ENCODE assay signal across 8 cellular contexts in the genomic region with DNA sequence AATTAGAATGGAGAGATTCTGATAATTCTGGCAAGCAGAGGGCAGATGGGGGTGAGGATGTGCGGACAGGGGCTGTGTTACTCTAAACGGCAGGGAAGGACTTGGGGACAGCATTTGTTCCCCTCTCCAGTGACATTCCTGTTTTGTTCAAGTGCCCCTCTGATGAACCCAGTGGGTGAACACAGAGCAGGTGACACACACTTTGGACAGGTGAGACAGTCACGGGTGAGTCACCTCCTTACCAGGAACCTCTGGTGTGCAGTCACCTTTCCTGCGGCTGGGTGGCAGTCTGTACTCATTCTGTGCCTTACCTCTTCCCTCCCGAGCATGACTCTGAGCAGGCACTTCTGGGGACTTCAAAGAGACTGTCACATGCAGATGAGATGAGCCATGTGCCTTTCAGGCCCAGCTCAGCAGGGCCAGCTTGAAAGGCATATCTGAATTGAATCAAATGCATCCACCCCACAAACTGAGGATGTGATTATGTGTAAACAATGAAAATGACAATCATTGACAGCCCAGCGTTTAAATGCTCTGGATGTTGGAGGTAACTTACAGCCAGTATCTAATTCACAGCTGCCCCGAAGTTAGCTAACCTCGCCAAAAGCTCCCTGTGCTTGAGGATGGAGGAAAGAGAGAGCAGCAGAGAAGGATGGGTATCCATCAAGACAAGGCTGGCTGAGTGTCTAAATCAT.
DNase-seq lines count a peak whose midpoint lies in the region; ATAC-seq and TF ChIP-seq lines count a peak whose summit lies in the region.
"Not testable (repeated sequence)": the region's sequence is repeated elsewhere in the genome, so short reads cannot be mapped to it uniquely, and the experiment has no call there.

No MANE protein-coding gene starts in this region.

- ATAC-seq in GM19372 (IDR thresholded peaks at IDR 0.05; ENCODE audit: low read depth, unreplicated experiment) (peak; percentile 81), HG02610 (IDR thresholded peaks at IDR 0.05; ENCODE audit: unreplicated experiment) (peak; percentile 81), HG03175 (IDR thresholded peaks at IDR 0.05; ENCODE audit: unreplicated experiment) (peak; percentile 72), heart left ventricle (peak; percentile 41 to 79 (median 72))
- ATAC-seq in activated T-cell treated with anti-CD3 and anti-CD28 coated beads, Interleukin-2, amount 50 U/mL, for 72 hours (replicated peaks in 1 of 2), result peak; percentile 82 to 84

- TF ChIP-seq POLR2A in heart left ventricle (IDR thresholded peaks at IDR 0.05); prostate gland (IDR thresholded peaks at IDR 0.05): not testable (repeated sequence)

- not testable (repeated sequence) for H3K27ac Mint-ChIP-seq in Calu3 (ENCODE audit: unreplicated experiment); activated T-cell treated with anti-CD3 and anti-CD28 coated beads, Interleukin-2, amount 50 U/mL, for 72 hours

- not testable (repeated sequence) for H3K4me3 Mint-ChIP-seq in Calu3 (ENCODE audit: low read depth, unreplicated experiment); activated T-cell treated with anti-CD3 and anti-CD28 coated beads, Interleukin-2, amount 50 U/mL, for 72 hours

- not testable (repeated sequence) for H3K27me3 Mint-ChIP-seq in Calu3 (ENCODE audit: unreplicated experiment); activated T-cell treated with anti-CD3 and anti-CD28 coated beads, Interleukin-2, amount 50 U/mL, for 72 hours (ENCODE audit: low read depth)

- intact Hi-C loops in Calu3 (cut with micrococcal nuclease; ENCODE audit: unreplicated experiment), result loop anchor here (10.0 kb wide), 1 partner anchor 182 kb away; no protein-coding TSS in a partner anchor
- intact Hi-C loops in heart left ventricle (cut with DNase I); prostate gland (cut with DNase I): not testable (repeated sequence)

- CTCF ChIA-PET in Calu3 (lab: Charles Lee), result not testable (repeated sequence)

- whole genome bisulfite sequencing in heart left ventricle, 4 donors, result 83 to 94% (median 91%) methylated on average over 5 of the region's 8 CpGs
- 72% methylated on average over 5 of the region's 8 CpGs for WGBS in prostate gland

- BruUV-seq in Calu3 (replicated peaks; lab: Mats Ljungman, UMichigan), result not testable (repeated sequence)

- not testable (repeated sequence) for H3K36me3 ChIP-seq in heart left ventricle, prostate gland

- not testable (repeated sequence) for H3K9me3 Mint-ChIP-seq in Calu3 (ENCODE audit: low read depth, unreplicated experiment); activated T-cell treated with anti-CD3 and anti-CD28 coated beads, Interleukin-2, amount 50 U/mL, for 72 hours

- H3K36me3 Mint-ChIP-seq in Calu3 (ENCODE audit: insufficient read depth, unreplicated experiment), result peaks cover 42% of the 10 kb centered on the region
- not testable (repeated sequence) for H3K36me3 Mint-ChIP-seq in activated T-cell treated with anti-CD3 and anti-CD28 coated beads, Interleukin-2, amount 50 U/mL, for 72 hours (ENCODE audit: insufficient read depth in 2 of 2)

- H3K4me1 Mint-ChIP-seq in Calu3 (ENCODE audit: low read depth, unreplicated experiment), result not testable (repeated sequence)
- H3K4me1 Mint-ChIP-seq in activated T-cell treated with anti-CD3 and anti-CD28 coated beads, Interleukin-2, amount 50 U/mL, for 72 hours (ENCODE audit: low read depth), result peaks cover 31% of the 10 kb centered on the region

- not testable (repeated sequence) for H3K9me3 ChIP-seq in heart left ventricle, prostate gland

- TF ChIP-seq CTCF in Calu3 (IDR thresholded peaks at IDR 0.05; ENCODE audit: unreplicated experiment); heart left ventricle (IDR thresholded peaks at IDR 0.05); prostate gland (IDR thresholded peaks at IDR 0.05): not testable (repeated sequence)

- not testable (repeated sequence) for H3K27me3 ChIP-seq in heart left ventricle; prostate gland (replicated peaks; ENCODE audit: insufficient read depth)

- H3K4me3 ChIP-seq in heart left ventricle, prostate gland: not testable (repeated sequence)

- H3K27ac ChIP-seq in heart left ventricle, prostate gland: not testable (repeated sequence)

- DNase-seq in Calu3 (peak; percentile 67), SK-N-DZ (ENCODE audit: low spot score) (peak; percentile 35), prostate gland (ENCODE audit: low spot score) (peak; percentile 11)
- peak in 1 of 2 donors; percentile 62 for DNase-seq in activated T-cell treated with anti-CD3 and anti-CD28 coated beads, Interleukin-2, amount 50 U/mL, for 72 hours
- DNase-seq in heart left ventricle, result not testable (repeated sequence)

- peaks cover 0 to 20% (median 0%) of the 10 kb centered on the region in 12 donors for H3K4me1 ChIP-seq in heart left ventricle
- H3K4me1 ChIP-seq in prostate gland (replicated peaks), result not testable (repeated sequence)
